ENCODE assay signal across 11 cellular contexts in genomic region chr13:40651866-40652587, GRCh38. TPM values are rescaled to one million over a fixed set of nuclear protein-coding genes. Genes with fewer than 3 reads are reported as not detected.
DNase-seq lines count a peak whose midpoint lies in the region; ATAC-seq, FAIRE-seq and TF ChIP-seq lines count a peak whose summit lies in the region.
"Had no signal": no experiment of that assay in that cellular context is flagged by ENCODE, and none has a peak within 500 bp of the region (broad histone marks: within the 10 kb centered on the region; RNA-seq: fewer than 3 reads in every experiment).

No MANE protein-coding gene starts in this region.

- no peak overlapping the region for H2BK15ac ChIP-seq in H1 (ENCODE audit: low read length)
- H2BK15ac ChIP-seq in mesenchymal stem cell (ENCODE audit: low read depth, poor library complexity, severe bottlenecking) = no peak overlapping the region

- peaks cover 0 to under 1% (median 0%) of the 10 kb centered on the region in 4 experiments; a peak in 1 of 8 replicates for H3K36me3 ChIP-seq in H1 (ENCODE audit: control insufficient read depth in 2 of 4, insufficient read depth in 4 of 4, low read length in 3 of 4)
- no peaks in the 10 kb centered on the region for H3K36me3 ChIP-seq in mesenchymal stem cell (ENCODE audit: control insufficient read depth in 1 of 2, insufficient read depth in 2 of 2, low read depth in 1 of 2, low read length in 2 of 2)

- ATAC-seq in GM19397 (IDR thresholded peaks at IDR 0.05; ENCODE audit: unreplicated experiment) (peak; percentile 40), HG03196 (IDR thresholded peaks at IDR 0.05; ENCODE audit: unreplicated experiment) (peak; percentile 31)
- ATAC-seq: sciatic nerve had no signal

- no peak overlapping the region for H3K56ac ChIP-seq in H1 (replicated peaks; ENCODE audit: insufficient read length, low read depth, low read length)

- H3K23me2 ChIP-seq in H1 (ENCODE audit: low read depth, low read length) = no peaks in the 10 kb centered on the region

- H2BK20ac ChIP-seq in H1 (ENCODE audit: low read length) = no peak overlapping the region

- FAIRE-seq in H1 (lab: Jason Lieb, UNC) = peak; percentile 82
- no peak for FAIRE-seq in frontal cortex (lab: Jason Lieb, UNC)

- H2BK12ac ChIP-seq in H1 (ENCODE audit: low read depth, low read length) = 0 out of 2 replicates have a peak overlapping the region, but pooled peaks have one; percentile 27
- no peak overlapping the region for H2BK12ac ChIP-seq in mesenchymal stem cell (ENCODE audit: low read length in 2 of 2)

- TF ChIP-seq CTCF in H1 (IDR thresholded peaks at IDR 0.05; ENCODE audit: control extremely low read depth in 1 of 3, insufficient read depth in 1 of 3, low read depth in 1 of 3, low read length in 3 of 3) = no peak

- no peak for TF ChIP-seq RAD21 in H1 (IDR thresholded peaks at IDR 0.05 in 1 of 2, conservative IDR thresholded peaks at IDR 0.05 in 1 of 2; ENCODE audit: low read depth in 2 of 2, low read length in 2 of 2)

- H3K27ac ChIP-seq in H1 (ENCODE audit: low read depth, low read length) = peak overlapping the region; percentile 77
- no peak overlapping the region for H3K27ac ChIP-seq in mesenchymal stem cell (ENCODE audit: low read length, poor library complexity, severe bottlenecking)

- H4K8ac ChIP-seq in H1 (ENCODE audit: extremely low read depth, insufficient read depth, low read length) = 0 out of 2 replicates have a peak overlapping the region, but pooled peaks have one; percentile 43
- H4K8ac ChIP-seq in mesenchymal stem cell (ENCODE audit: low read length) = no peak overlapping the region

- peak; percentile 64 to 66 for DNase-seq in H1 (ENCODE audit: low read depth in 1 of 2, low spot score in 2 of 2)
- DNase-seq in glomerular visceral epithelial cell (ENCODE audit: extremely low spot score) = no peak
- DNase-seq in NCI-H510A treated with DMSO at 0.1 percent for 48 hours (lab: John Stamatoyannopoulos, UW) = no peak
- no peak for DNase-seq in frontal cortex (ENCODE audit: low spot score in 2 of 2)
- no peak for DNase-seq in mesenchymal stem cell
- DNase-seq: effector CD4-positive, alpha-beta T cell; NCI-H1417 treated with DMSO at 0.1 percent for 48 hours had no signal

- CTCF ChIA-PET in H1 (lab: Charles Lee; ENCODE audit: partially characterized antibody) = interaction anchor here (0.6 to 1.2 kb wide), 4 partner anchors 16 to 1067 kb away, joined by 3 to 5 read pairs (median 5); no protein-coding TSS in a partner anchor

- H3K27me3 ChIP-seq in H1 (replicated peaks in 1 of 4; ENCODE audit: control insufficient read depth in 3 of 4, extremely low read depth in 1 of 4, insufficient read depth in 3 of 4, low read length in 3 of 4) (no peaks in the 10 kb centered on the region), mesenchymal stem cell (ENCODE audit: control insufficient read depth in 1 of 2, insufficient read depth in 1 of 2, low read length in 2 of 2) (no peaks in the 10 kb centered on the region)

- H3K4me1 ChIP-seq in H1 (replicated peaks in 1 of 4; ENCODE audit: control insufficient read depth in 3 of 4, insufficient read depth in 4 of 4, low read length in 3 of 4) (peaks cover 11 to 32% (median 28%) of the 10 kb centered on the region in 4 experiments), mesenchymal stem cell (ENCODE audit: control insufficient read depth, insufficient read depth, low read depth, low read length) (peaks cover 1% of the 10 kb centered on the region)

- peak overlapping the region; percentile 28 to 69 for H3K4me2 ChIP-seq in H1 (ENCODE audit: insufficient read depth in 1 of 2, low read depth in 2 of 2, low read length in 2 of 2)
- no peak overlapping the region for H3K4me2 ChIP-seq in mesenchymal stem cell (ENCODE audit: low read length, poor library complexity, severe bottlenecking)

- POLR2A ChIA-PET in H1 (lab: Charles Lee; ENCODE audit: partially characterized antibody) = interaction anchor here (0.9 to 1.6 kb wide), 5 partner anchors 9 to 55 kb away, joined by 3 to 6 read pairs (median 4); no protein-coding TSS in a partner anchor

- H3K14ac ChIP-seq in H1 (ENCODE audit: insufficient read length) (no peak overlapping the region), mesenchymal stem cell (ENCODE audit: low read length in 2 of 2) (no peak overlapping the region)

- H4K91ac ChIP-seq in H1 (replicated peaks; ENCODE audit: insufficient read length, low read length) (no peak overlapping the region), mesenchymal stem cell (ENCODE audit: low read length) (no peak overlapping the region)

- peaks cover 29 to 99% of the 10 kb centered on the region in 2 experiments for H3K79me2 ChIP-seq in H1 (ENCODE audit: control insufficient read depth in 1 of 2, insufficient read depth in 2 of 2, low read length in 2 of 2)

- H3K23ac ChIP-seq in H1 (ENCODE audit: insufficient read length) (no peak overlapping the region), mesenchymal stem cell (ENCODE audit: low read length in 2 of 2) (no peak overlapping the region)

- no peak overlapping the region for H2BK120ac ChIP-seq in H1 (replicated peaks; ENCODE audit: low read depth, low read length)
- no peak overlapping the region for H2BK120ac ChIP-seq in mesenchymal stem cell (ENCODE audit: low read depth, low read length)

- no peak for TF ChIP-seq POLR2A in H1 (IDR thresholded peaks at IDR 0.05; ENCODE audit: control extremely low read depth in 1 of 2, low read depth in 2 of 2, low read length in 2 of 2)

- H4K5ac ChIP-seq in H1 (ENCODE audit: insufficient read length, low read depth, low read length) = no peak overlapping the region

- no peaks in the 10 kb centered on the region for H3K9me3 ChIP-seq in H1 (ENCODE audit: insufficient read depth in 2 of 2, low read depth in 1 of 2, low read length in 1 of 2)
- no peaks in the 10 kb centered on the region for H3K9me3 ChIP-seq in mesenchymal stem cell (ENCODE audit: control insufficient read depth, low read length)

- peak in 1 of 2 experiments; percentile 77; a peak in 1 of 3 replicates for TF ChIP-seq EP300 in H1 (IDR thresholded peaks at IDR 0.05; ENCODE audit: borderline replicate concordance in 1 of 2, low read depth in 2 of 2, low read length in 2 of 2)

- H2BK5ac ChIP-seq in H1 (ENCODE audit: low read depth, low read length) (peak overlapping the region; percentile 47; the same call in 1 of the 2 replicates), mesenchymal stem cell (ENCODE audit: low read depth, low read length, poor library complexity, severe bottlenecking) (no peak overlapping the region)

- H3K9ac ChIP-seq in H1 (replicated peaks in 1 of 4; ENCODE audit: extremely low read depth in 1 of 4, low read depth in 3 of 4, low read length in 3 of 4) = peak overlapping the region in 2 of 4 experiments; percentile 25 to 52; a peak in 3 of 7 replicates
- H3K9ac ChIP-seq in mesenchymal stem cell (ENCODE audit: low read length) = no peak overlapping the region

- H2AK5ac ChIP-seq in H1 (ENCODE audit: low read depth, low read length) (no peak overlapping the region), mesenchymal stem cell (ENCODE audit: low read length, severe bottlenecking) (no peak overlapping the region)

- no peak overlapping the region for H2AFZ ChIP-seq in H1 (ENCODE audit: low read length)
- no peak overlapping the region for H2AFZ ChIP-seq in mesenchymal stem cell (ENCODE audit: low read depth, low read length)

- peak overlapping the region; percentile 30; the same call in 1 of the 2 replicates for H3K4me3 ChIP-seq in GM08714 (ENCODE audit: low read length)
- H3K4me3 ChIP-seq in H1 (ENCODE audit: extremely low read depth in 1 of 4, insufficient read depth in 2 of 4, low read depth in 3 of 4, low read length in 4 of 4) = peak overlapping the region in 1 of 4 experiments; percentile 48; a peak in 2 of 8 replicates
- no peak overlapping the region for H3K4me3 ChIP-seq in mesenchymal stem cell (ENCODE audit: insufficient read depth in 1 of 2, low read depth in 1 of 2, low read length in 2 of 2)

- H3K18ac ChIP-seq in H1 (ENCODE audit: extremely low read depth, low read length) (peak overlapping the region; percentile 32), mesenchymal stem cell (ENCODE audit: low read depth in 1 of 2, low read length in 2 of 2) (no peak overlapping the region)

- 8% methylated on average over 14 of the region's 14 CpGs; no CpG with 5 or more reads in 1 of the 2 experiments for WGBS in H1 (ENCODE audit: extremely low coverage in 1 of 2, insufficient coverage in 1 of 2, insufficient read length in 1 of 2, insufficient replicate concordance in 2 of 2, low coverage in 1 of 2, low lambda C conversion rate in 2 of 2, missing lambda C conversion rate in 1 of 2), 2 experiments
- WGBS in mesenchymal stem cell = 87% methylated on average over 14 of the region's 14 CpGs

- H3K4ac ChIP-seq in H1 (replicated peaks; ENCODE audit: insufficient read length, low read depth, low read length) (no peak overlapping the region), mesenchymal stem cell (ENCODE audit: low read depth in 1 of 2, low read length in 2 of 2) (no peak overlapping the region)

- peaks cover 3 to 4% of the 10 kb centered on the region in 2 experiments for H4K20me1 ChIP-seq in H1 (replicated peaks in 1 of 2; ENCODE audit: control insufficient read depth in 1 of 2, insufficient read depth in 2 of 2, low read length in 2 of 2)

- H3K79me1 ChIP-seq in H1 (ENCODE audit: low read depth, low read length) = peaks cover 5% of the 10 kb centered on the region; the same call in 1 of the 2 replicates
- H3K79me1 ChIP-seq in mesenchymal stem cell (replicated peaks; ENCODE audit: low read length, poor library complexity, severe bottlenecking) = peaks cover 24% of the 10 kb centered on the region

TF ChIP-seq in H1, 55 proteins besides CTCF, POLR2A, EP300 and RAD21 (continues in another document):
- TF ChIP-seq TAF7 (optimal IDR thresholded peaks at IDR 0.05; ENCODE audit: borderline replicate concordance, low read depth, low read length) (no peak), RXRA (IDR thresholded peaks at IDR 0.05; ENCODE audit: insufficient read depth, low read depth, low read length) (no peak), CHD2 (IDR thresholded peaks at IDR 0.05; ENCODE audit: low read length) (no peak), SAP30 (IDR thresholded peaks at IDR 0.05; ENCODE audit: insufficient read depth, insufficient replicate concordance, low read length) (no peak), PHF8 (conservative IDR thresholded peaks at IDR 0.05; ENCODE audit: low read depth, low read length) (no peak), EGR1 (IDR thresholded peaks at IDR 0.05; ENCODE audit: borderline replicate concordance, low read depth, low read length) (no peak)

RNA-seq across cellular contexts. Expression of gene FOXO1, which starts 14.4 kb away (rescaled TPM):
- 56.1 and 56.9 TPM in 2 replicates for total RNA-seq in H1 (2021; fragmentation: NEBNext Ultra II Directional; extraction: Animal tissue kit (Norgen Biotek cat#: 25700))
- 35.3 and 36.5 TPM in 2 replicates for polyA plus RNA-seq in H1 (2011; rRNA removed)
- 19.0 TPM for polyA plus RNA-seq in H1 (2011; cell fraction: cytosol; rRNA removed)
- 33.2 TPM for polyA plus RNA-seq in H1 (2011; cell fraction: nucleus; rRNA removed)
- polyA plus RNA-seq in H1 (2012, experiment 1 of 2) = 27.6 to 34.4 TPM (median 33.7 TPM) in 4 replicates
- polyA plus RNA-seq in H1 (2012, experiment 2 of 2) = 5.8 TPM
- 19.9 TPM for polyA plus RNA-seq in H1 (2013, experiment 1 of 2)
- 18.7 TPM for polyA plus RNA-seq in H1 (2013, experiment 2 of 2)
- 112 and 122 TPM in 2 replicates for polyA minus RNA-seq in H1 (2011; rRNA and poly(A)+ RNA removed)
- 50.3 TPM for polyA minus RNA-seq in H1 (2011; cell fraction: cytosol; rRNA and poly(A)+ RNA removed)
- polyA minus RNA-seq in H1 (2011; cell fraction: nucleus; rRNA and poly(A)+ RNA removed) = 66.2 TPM
- 9.8 TPM for total RNA-seq in frontal cortex
- polyA plus RNA-seq in mesenchymal stem cell (2013, experiment 1 of 2) = 1.2 TPM
- polyA plus RNA-seq in mesenchymal stem cell (2013, experiment 2 of 2) = 1.1 TPM

Comparison
In these comparisons a context has a peak if more than half of its experiments do, and no peak if none do; other contexts are left out.
1. DNase-seq: peak in H1 (2 of 2); none in glomerular visceral epithelial cell (single experiment), NCI-H510A treated with DMSO at 0.1 percent for 48 hours (single experiment), frontal cortex (0 of 2) and mesenchymal stem cell (single experiment).